Comparison of ENCODE assay signal across 18 cellular contexts in genomic region chr20:58017970-58018530, GRCh38.
DNase-seq lines count a peak whose midpoint lies in the region; ATAC-seq and TF ChIP-seq lines count a peak whose summit lies in the region.
"Had no signal": no experiment of that assay in that cellular context is flagged by ENCODE, and none has a peak within 500 bp of the region (broad histone marks: within the 10 kb centered on the region; RNA-seq: fewer than 3 reads in every experiment).

No MANE protein-coding gene starts in this region.

- no peak for ATAC-seq in activated CD4-positive, alpha-beta T cell treated with anti-CD3 and anti-CD28 coated beads for 36 hours
- ATAC-seq in activated naive CD8-positive, alpha-beta T cell treated with anti-CD3 and anti-CD28 coated beads, Interleukin-2, amount 50 U/mL, for 24 hours: peak; percentile 65
- no peak for ATAC-seq in GM21723 (IDR thresholded peaks at IDR 0.05; ENCODE audit: unreplicated experiment)
- no peak for ATAC-seq in HG03565 (IDR thresholded peaks at IDR 0.05; ENCODE audit: unreplicated experiment)
- ATAC-seq: activated T-helper 17 cell treated with anti-CD3 and anti-CD28 coated beads, Interleukin-2, amount 50 U/mL, for 72 hours had no signal

- no peaks in the 10 kb centered on the region for H3K9me3 Mint-ChIP-seq in activated CD4-positive, alpha-beta T cell treated with anti-CD3 and anti-CD28 coated beads for 36 hours (ENCODE audit: low read depth)
- H3K9me3 Mint-ChIP-seq in activated CD4-positive, alpha-beta T cell treated with anti-CD3 and anti-CD28 coated beads, Interleukin-2, amount 10 ng/mL, durations not matched to agents 7 days and 5 days: no peaks in the 10 kb centered on the region
- H3K9me3 Mint-ChIP-seq in activated naive CD8-positive, alpha-beta T cell treated with anti-CD3 and anti-CD28 coated beads, Interleukin-2, amount 50 U/mL, for 24 hours: no peaks in the 10 kb centered on the region
- H3K9me3 Mint-ChIP-seq: activated CD4-positive, alpha-beta memory T cell treated with anti-CD3 and anti-CD28 coated beads for 36 hours; activated T-helper 17 cell treated with anti-CD3 and anti-CD28 coated beads, Interleukin-2, amount 50 U/mL, for 72 hours; CD4-positive, alpha-beta T cell had no signal

- no peaks in the 10 kb centered on the region for H3K36me3 ChIP-seq in mesodermal cell (ENCODE audit: control insufficient read depth, insufficient read depth, low read length)
- H3K36me3 ChIP-seq in suprapubic skin: no peaks in the 10 kb centered on the region
- H3K36me3 ChIP-seq: esophagus squamous epithelium, heart left ventricle, thoracic aorta had no signal

- TF ChIP-seq POLR2A in suprapubic skin (IDR thresholded peaks at IDR 0.05): no peak

- 91 to 92% methylated on average over 15 to 16 of the region's 16 CpGs for WGBS in mesodermal cell (ENCODE audit: insufficient coverage in 2 of 2), 2 experiments
- 87% methylated on average over 13 of the region's 16 CpGs for WGBS in suprapubic skin

- CTCF ChIA-PET in activated CD4-positive, alpha-beta T cell treated with anti-CD3 and anti-CD28 coated beads for 36 hours (lab: Charles Lee): no interaction called here
- CTCF ChIA-PET in activated CD4-positive, alpha-beta T cell treated with anti-CD3 and anti-CD28 coated beads, Interleukin-2, amount 10 ng/mL, durations not matched to agents 7 days and 5 days (lab: Charles Lee): no interaction called here

- H3K36me3 Mint-ChIP-seq in activated CD4-positive, alpha-beta T cell treated with anti-CD3 and anti-CD28 coated beads for 36 hours (ENCODE audit: low read depth): no peaks in the 10 kb centered on the region
- H3K36me3 Mint-ChIP-seq in activated CD4-positive, alpha-beta T cell treated with anti-CD3 and anti-CD28 coated beads, Interleukin-2, amount 10 ng/mL, durations not matched to agents 7 days and 5 days (ENCODE audit: low read depth): no peaks in the 10 kb centered on the region
- no peaks in the 10 kb centered on the region for H3K36me3 Mint-ChIP-seq in activated naive CD8-positive, alpha-beta T cell treated with anti-CD3 and anti-CD28 coated beads, Interleukin-2, amount 50 U/mL, for 24 hours (ENCODE audit: low read depth)
- H3K36me3 Mint-ChIP-seq: activated CD4-positive, alpha-beta memory T cell treated with anti-CD3 and anti-CD28 coated beads for 36 hours had no signal

- H3K27me3 Mint-ChIP-seq in activated CD4-positive, alpha-beta T cell treated with anti-CD3 and anti-CD28 coated beads for 36 hours: peaks cover 16% of the 10 kb centered on the region
- H3K27me3 Mint-ChIP-seq in activated CD4-positive, alpha-beta T cell treated with anti-CD3 and anti-CD28 coated beads, Interleukin-2, amount 10 ng/mL, durations not matched to agents 7 days and 5 days: peaks cover 13% of the 10 kb centered on the region
- H3K27me3 Mint-ChIP-seq in activated naive CD8-positive, alpha-beta T cell treated with anti-CD3 and anti-CD28 coated beads, Interleukin-2, amount 50 U/mL, for 24 hours: peaks cover 27% of the 10 kb centered on the region
- H3K27me3 Mint-ChIP-seq: progenitor cell of endocrine pancreas had no signal

- no peak overlapping the region for H3K27ac Mint-ChIP-seq in activated CD4-positive, alpha-beta T cell treated with anti-CD3 and anti-CD28 coated beads for 36 hours
- H3K27ac Mint-ChIP-seq in activated CD4-positive, alpha-beta T cell treated with anti-CD3 and anti-CD28 coated beads, Interleukin-2, amount 10 ng/mL, durations not matched to agents 7 days and 5 days: no peak overlapping the region
- no peak overlapping the region for H3K27ac Mint-ChIP-seq in activated naive CD8-positive, alpha-beta T cell treated with anti-CD3 and anti-CD28 coated beads, Interleukin-2, amount 50 U/mL, for 24 hours
- H3K27ac Mint-ChIP-seq: activated CD4-positive, alpha-beta memory T cell treated with anti-CD3 and anti-CD28 coated beads for 36 hours; activated T-helper 17 cell treated with anti-CD3 and anti-CD28 coated beads, Interleukin-2, amount 50 U/mL, for 72 hours; CD4-positive, alpha-beta T cell; progenitor cell of endocrine pancreas had no signal

- H3K4me1 ChIP-seq in mesodermal cell (ENCODE audit: control insufficient read depth, insufficient read depth, low read length, poor library complexity, severe bottlenecking) (peaks cover 12% of the 10 kb centered on the region), suprapubic skin (peaks cover 46% of the 10 kb centered on the region)

- no peak for TF ChIP-seq CTCF in suprapubic skin (IDR thresholded peaks at IDR 0.05)

- H3K9me3 ChIP-seq in mesodermal cell (ENCODE audit: control insufficient read depth, low read length) (no peaks in the 10 kb centered on the region), suprapubic skin (no peaks in the 10 kb centered on the region)
- H3K9me3 ChIP-seq: esophagus squamous epithelium, thoracic aorta had no signal

- peaks cover 16% of the 10 kb centered on the region for H3K4me1 Mint-ChIP-seq in activated CD4-positive, alpha-beta T cell treated with anti-CD3 and anti-CD28 coated beads for 36 hours
- peaks cover 10% of the 10 kb centered on the region for H3K4me1 Mint-ChIP-seq in activated CD4-positive, alpha-beta T cell treated with anti-CD3 and anti-CD28 coated beads, Interleukin-2, amount 10 ng/mL, durations not matched to agents 7 days and 5 days
- H3K4me1 Mint-ChIP-seq in activated naive CD8-positive, alpha-beta T cell treated with anti-CD3 and anti-CD28 coated beads, Interleukin-2, amount 50 U/mL, for 24 hours: peaks cover 26% of the 10 kb centered on the region
- H3K4me1 Mint-ChIP-seq: activated T-helper 17 cell treated with anti-CD3 and anti-CD28 coated beads, Interleukin-2, amount 50 U/mL, for 72 hours had no signal

- peak; percentile 15 for DNase-seq in activated CD4-positive, alpha-beta T cell treated with anti-CD3 and anti-CD28 coated beads for 36 hours
- DNase-seq in activated CD4-positive, alpha-beta T cell treated with anti-CD3 and anti-CD28 coated beads, Interleukin-2, amount 10 ng/mL, durations not matched to agents 7 days and 5 days: no peak
- DNase-seq in activated naive CD8-positive, alpha-beta T cell treated with anti-CD3 and anti-CD28 coated beads, Interleukin-2, amount 50 U/mL, for 24 hours: peak; percentile 17
- DNase-seq in suprapubic skin (ENCODE audit: low spot score in 2 of 2) (peak in 1 of 2 donors; percentile 60), iPS-NIHi11 (ENCODE audit: low spot score) (no peak)
- DNase-seq: activated CD4-positive, alpha-beta memory T cell treated with anti-CD3 and anti-CD28 coated beads for 36 hours; CD4-positive, alpha-beta T cell; dermis blood vessel endothelial cell; esophagus squamous epithelium; NCI-H1694 treated with DMSO at 0.1 percent for 48 hours; NCI-H510A had no signal

- H3K4me3 ChIP-seq in mesodermal cell (ENCODE audit: extremely low read depth, insufficient read depth, low read length, poor library complexity, severe bottlenecking) (no peak overlapping the region), suprapubic skin (no peak overlapping the region)
- H3K4me3 ChIP-seq: esophagus squamous epithelium, heart left ventricle, thoracic aorta had no signal

- POLR2A ChIA-PET in activated CD4-positive, alpha-beta T cell treated with anti-CD3 and anti-CD28 coated beads for 36 hours (lab: Charles Lee): no interaction called here
- POLR2A ChIA-PET in activated CD4-positive, alpha-beta T cell treated with anti-CD3 and anti-CD28 coated beads, Interleukin-2, amount 10 ng/mL, durations not matched to agents 7 days and 5 days (lab: Charles Lee): interaction anchor here (0.6 kb wide), 1 partner anchor 12 kb away, joined by 3 read pairs; no protein-coding TSS in a partner anchor

- H3K27ac ChIP-seq in mesodermal cell (ENCODE audit: low read depth, low read length, severe bottlenecking): peak overlapping the region; percentile 79
- peak overlapping the region; percentile 80 for H3K27ac ChIP-seq in suprapubic skin
- H3K27ac ChIP-seq: thoracic aorta had no signal

- no peak for TF ChIP-seq EP300 in suprapubic skin (IDR thresholded peaks at IDR 0.05)

- H3K4me3 Mint-ChIP-seq in activated CD4-positive, alpha-beta T cell treated with anti-CD3 and anti-CD28 coated beads for 36 hours: no peak overlapping the region
- no peak overlapping the region for H3K4me3 Mint-ChIP-seq in activated CD4-positive, alpha-beta T cell treated with anti-CD3 and anti-CD28 coated beads, Interleukin-2, amount 10 ng/mL, durations not matched to agents 7 days and 5 days
- H3K4me3 Mint-ChIP-seq in activated naive CD8-positive, alpha-beta T cell treated with anti-CD3 and anti-CD28 coated beads, Interleukin-2, amount 50 U/mL, for 24 hours: no peak overlapping the region
- H3K4me3 Mint-ChIP-seq: activated CD4-positive, alpha-beta memory T cell treated with anti-CD3 and anti-CD28 coated beads for 36 hours; activated T-helper 17 cell treated with anti-CD3 and anti-CD28 coated beads, Interleukin-2, amount 50 U/mL, for 72 hours; CD4-positive, alpha-beta T cell had no signal

- intact Hi-C loops in activated CD4-positive, alpha-beta T cell treated with anti-CD3 and anti-CD28 coated beads for 36 hours (cut with DNase I, micrococcal nuclease): loop anchor here in 1 of 2 experiments (10.0 kb wide), 1 partner anchor 323 kb away; no protein-coding TSS in a partner anchor

- H3K27me3 ChIP-seq in suprapubic skin: no peaks in the 10 kb centered on the region
- H3K27me3 ChIP-seq: heart left ventricle had no signal

Comparison
In these comparisons a context has a peak if more than half of its experiments do, and no peak if none do; other contexts are left out.
1. DNase-seq: peak in activated CD4-positive, alpha-beta T cell treated with anti-CD3 and anti-CD28 coated beads for 36 hours (single experiment) and activated naive CD8-positive, alpha-beta T cell treated with anti-CD3 and anti-CD28 coated beads, Interleukin-2, amount 50 U/mL, for 24 hours (single experiment); none in activated CD4-positive, alpha-beta T cell treated with anti-CD3 and anti-CD28 coated beads, Interleukin-2, amount 10 ng/mL, durations not matched to agents 7 days and 5 days (single experiment) and iPS-NIHi11 (single experiment).